Comparison of ENCODE assay signal across 8 cellular contexts in genomic region chr22:41021655-41022454, GRCh38.
DNase-seq lines count a peak whose midpoint lies in the region; ATAC-seq and TF ChIP-seq lines count a peak whose summit lies in the region.

No MANE protein-coding gene starts in this region.

- H3K4me1 Mint-ChIP-seq in activated B cell treated with CpG ODN at 0.5 μM for 24 hours = peaks cover 19% of the 10 kb centered on the region

- peak overlapping the region; percentile 73 for H3K27ac ChIP-seq in layer of hippocampus (ENCODE audit: low read depth, low read length)

- no peaks in the 10 kb centered on the region for H3K9me3 ChIP-seq in HAP-1

- H3K4me1 ChIP-seq in HAP-1 = peaks cover 18% of the 10 kb centered on the region

- in situ Hi-C loops in HAP-1 (cut with MboI; ENCODE audit: low sequenced_read_pairs) = no loop called here

- peak overlapping the region; percentile 96 for H3K27ac Mint-ChIP-seq in activated B cell treated with CpG ODN at 0.5 μM for 24 hours

- POLR2A ChIA-PET in activated B cell treated with CpG ODN at 0.5 μM for 24 hours (lab: Charles Lee) = interaction anchor here (0.5 to 3.5 kb wide), 27 partner anchors 12 to 1532 kb away, joined by 3 to 122 read pairs (median 4); partner anchors contain the start of genes DESI1, EP300, RBX1 and ST13

- H3K9me3 Mint-ChIP-seq in activated B cell treated with CpG ODN at 0.5 μM for 24 hours = no peaks in the 10 kb centered on the region

- no peaks in the 10 kb centered on the region for H3K27me3 Mint-ChIP-seq in activated B cell treated with CpG ODN at 0.5 μM for 24 hours

- peak; percentile 75 for ATAC-seq in activated B cell treated with CpG ODN at 0.5 μM for 24 hours (ENCODE audit: low read depth)

- peak overlapping the region; percentile 96 for H3K4me3 Mint-ChIP-seq in activated B cell treated with CpG ODN at 0.5 μM for 24 hours

- peaks cover 2% of the 10 kb centered on the region for H3K36me3 Mint-ChIP-seq in activated B cell treated with CpG ODN at 0.5 μM for 24 hours (ENCODE audit: low read depth)

- peak overlapping the region; percentile 52 for H3K4me3 ChIP-seq in HAP-1

- intact Hi-C loops in activated B cell treated with CpG ODN at 0.5 μM for 24 hours (cut with micrococcal nuclease) = loop anchor here (1.0 to 2.0 kb wide), 5 partner anchors 47 to 165 kb away; partner anchors contain the start of genes RBX1, ST13 and XPNPEP3

- DNase-seq in ELR (ENCODE audit: low read depth) (peak; percentile 80), HAP-1 (ENCODE audit: low spot score in 2 of 2) (peak; percentile 65 to 78), NCI-H146 (lab: John Stamatoyannopoulos, UW) (peak; percentile 67), activated B cell treated with CpG ODN at 0.5 μM for 24 hours (peak; percentile 69), cerebellum (ENCODE audit: low spot score) (peak; percentile 61), GOT3 (lab: John Stamatoyannopoulos, UW) (no peak)
- peak; percentile 24 to 54 for DNase-seq in stimulated activated CD4-positive, alpha-beta T cell treated with anti-CD3 and anti-CD28 coated beads, Interleukin-1b, Interleukin-23, amount 100 ng/mL, for 4 hours (ENCODE audit: low read depth in 2 of 2)

- no peak for TF ChIP-seq CTCF in activated B cell treated with CpG ODN at 0.5 μM for 24 hours (IDR thresholded peaks at IDR 0.05)

- H3K36me3 ChIP-seq in HAP-1 (replicated peaks) = 0 out of 2 replicates have a peak, but pooled peaks cover 2% of the 10 kb centered on the region

- CTCF ChIA-PET in activated B cell treated with CpG ODN at 0.5 μM for 24 hours (lab: Charles Lee) = interaction anchor here (1.0 to 2.3 kb wide), 6 partner anchors 39 to 216 kb away, joined by 3 to 13 read pairs (median 5); no protein-coding TSS in a partner anchor

- H3K27me3 ChIP-seq in HAP-1 (ENCODE audit: low read depth) (no peaks in the 10 kb centered on the region), layer of hippocampus (ENCODE audit: control insufficient read depth, insufficient read depth, low read length) (no peaks in the 10 kb centered on the region)
